Comparison of ENCODE assay signal across 31 cellular contexts in genomic region chr9:135199489-135199888, GRCh38.
"Had no signal": no experiment of that assay in that cellular context is flagged by ENCODE, and none has a peak within 500 bp of the region (broad histone marks: within the 10 kb centered on the region; RNA-seq: fewer than 3 reads in every experiment).

No MANE protein-coding gene starts in this region.

- H3K4me1 ChIP-seq: adrenal gland, body of pancreas, breast epithelium, esophagus squamous epithelium, gastroesophageal sphincter, heart right ventricle had no signal

- H3K36me3 Mint-ChIP-seq: activated naive CD4-positive, alpha-beta T cell treated with anti-CD3 and anti-CD28 coated beads, Interleukin-2, amount 50 U/mL, for 24 hours; activated naive CD8-positive, alpha-beta T cell treated with anti-CD3 and anti-CD28 coated beads for 36 hours had no signal

- H3K4me3 Mint-ChIP-seq: activated CD8-positive, alpha-beta T cell treated with anti-CD3 and anti-CD28 coated beads for 36 hours; activated naive CD4-positive, alpha-beta T cell treated with anti-CD3 and anti-CD28 coated beads for 36 hours; activated naive CD4-positive, alpha-beta T cell treated with anti-CD3 and anti-CD28 coated beads, Interleukin-2, amount 50 U/mL, for 24 hours; activated naive CD8-positive, alpha-beta T cell treated with anti-CD3 and anti-CD28 coated beads for 36 hours; activated naive CD8-positive, alpha-beta T cell treated with anti-CD3 and anti-CD28 coated beads, Interleukin-2, amount 50 U/mL, for 24 hours; activated T-cell treated with anti-CD3 and anti-CD28 coated beads, Interleukin-2, amount 50 U/mL, for 4 hours; activated T-helper 17 cell treated with anti-CD3 and anti-CD28 coated beads, Interleukin-2, amount 50 U/mL, for 72 hours; effector memory CD8-positive, alpha-beta T cell; WTC11 had no signal

- H3K27ac ChIP-seq: adrenal gland, body of pancreas, breast epithelium, cardiac muscle cell, epithelial cell of prostate, esophagus squamous epithelium, gastroesophageal sphincter, heart right ventricle had no signal

- H3K27ac Mint-ChIP-seq: activated CD8-positive, alpha-beta T cell treated with anti-CD3 and anti-CD28 coated beads for 36 hours; activated naive CD4-positive, alpha-beta T cell treated with anti-CD3 and anti-CD28 coated beads for 36 hours; activated naive CD4-positive, alpha-beta T cell treated with anti-CD3 and anti-CD28 coated beads, Interleukin-2, amount 50 U/mL, for 24 hours; activated naive CD8-positive, alpha-beta T cell treated with anti-CD3 and anti-CD28 coated beads for 36 hours; activated naive CD8-positive, alpha-beta T cell treated with anti-CD3 and anti-CD28 coated beads, Interleukin-2, amount 50 U/mL, for 24 hours; activated T-helper 17 cell treated with anti-CD3 and anti-CD28 coated beads, Interleukin-2, amount 50 U/mL, for 72 hours; effector memory CD8-positive, alpha-beta T cell had no signal

- H3K4me1 Mint-ChIP-seq: activated naive CD4-positive, alpha-beta T cell treated with anti-CD3 and anti-CD28 coated beads, Interleukin-2, amount 50 U/mL, for 24 hours; activated naive CD8-positive, alpha-beta T cell treated with anti-CD3 and anti-CD28 coated beads for 36 hours; activated naive CD8-positive, alpha-beta T cell treated with anti-CD3 and anti-CD28 coated beads, Interleukin-2, amount 50 U/mL, for 24 hours; activated T-helper 17 cell treated with anti-CD3 and anti-CD28 coated beads, Interleukin-2, amount 50 U/mL, for 72 hours had no signal

- H3K9me3 ChIP-seq: adrenal gland, body of pancreas, esophagus squamous epithelium, gastroesophageal sphincter, heart right ventricle had no signal

- H3K4me3 ChIP-seq: adrenal gland, body of pancreas, breast epithelium, cardiac muscle cell, esophagus squamous epithelium, gastroesophageal sphincter, heart right ventricle had no signal

- H3K36me3 ChIP-seq: adrenal gland, breast epithelium, cardiac muscle cell, esophagus squamous epithelium, gastroesophageal sphincter, heart right ventricle had no signal

- DNase-seq: activated CD4-positive, alpha-beta T cell treated with anti-CD3 and anti-CD28 coated beads for 48 hours; activated CD4-positive, alpha-beta T cell treated with anti-CD3 and anti-CD28 coated beads, Interleukin-2, amount 50 U/mL, for 1 hour; activated CD4-positive, alpha-beta T cell treated with anti-CD3 and anti-CD28 coated beads, Interleukin-2, amount 50 U/mL, for 48 hours; activated CD8-positive, alpha-beta memory T cell treated with anti-CD3 and anti-CD28 coated beads for 24 hours; activated CD8-positive, alpha-beta T cell treated with anti-CD3 and anti-CD28 coated beads for 36 hours; activated effector memory CD4-positive, alpha-beta T cell treated with Interleukin-2 at 50 U/mL for 16 hours; activated gamma-delta T cell treated with Interleukin-2 at 50 U/mL for 16 hours; activated naive CD4-positive, alpha-beta T cell treated with anti-CD3 and anti-CD28 coated beads for 36 hours; activated naive CD8-positive, alpha-beta T cell treated with anti-CD3 and anti-CD28 coated beads for 36 hours; activated naive CD8-positive, alpha-beta T cell treated with anti-CD3 and anti-CD28 coated beads, Interleukin-2, amount 50 U/mL, for 24 hours; activated T-cell treated with anti-CD3 and anti-CD28 coated beads, Interleukin-2, amount 50 U/mL, for 4 hours; adrenal gland; aorta; body of pancreas; central memory CD4-positive, alpha-beta T cell; cortex of kidney; dermis blood vessel endothelial cell; effector CD4-positive, alpha-beta T cell; effector memory CD8-positive, alpha-beta T cell; esophagus squamous epithelium; foreskin melanocyte; heart right ventricle; hippocampal formation; T-helper 2 cell had no signal

- ATAC-seq: activated CD8-positive, alpha-beta T cell treated with anti-CD3 and anti-CD28 coated beads for 36 hours; activated naive CD8-positive, alpha-beta T cell treated with anti-CD3 and anti-CD28 coated beads, Interleukin-2, amount 50 U/mL, for 24 hours; activated T-cell treated with anti-CD3 and anti-CD28 coated beads, Interleukin-2, amount 50 U/mL, for 4 hours; activated T-helper 17 cell treated with anti-CD3 and anti-CD28 coated beads, Interleukin-2, amount 50 U/mL, for 72 hours; body of pancreas; effector memory CD8-positive, alpha-beta T cell; gastroesophageal sphincter; heart right ventricle had no signal

- H3K27me3 ChIP-seq: body of pancreas had no signal

- H3K9me3 Mint-ChIP-seq: activated CD8-positive, alpha-beta T cell treated with anti-CD3 and anti-CD28 coated beads for 36 hours; activated naive CD4-positive, alpha-beta T cell treated with anti-CD3 and anti-CD28 coated beads for 36 hours; activated naive CD4-positive, alpha-beta T cell treated with anti-CD3 and anti-CD28 coated beads, Interleukin-2, amount 50 U/mL, for 24 hours; activated naive CD8-positive, alpha-beta T cell treated with anti-CD3 and anti-CD28 coated beads for 36 hours; activated naive CD8-positive, alpha-beta T cell treated with anti-CD3 and anti-CD28 coated beads, Interleukin-2, amount 50 U/mL, for 24 hours; activated T-cell treated with anti-CD3 and anti-CD28 coated beads, Interleukin-2, amount 50 U/mL, for 4 hours; activated T-helper 17 cell treated with anti-CD3 and anti-CD28 coated beads, Interleukin-2, amount 50 U/mL, for 72 hours; effector memory CD8-positive, alpha-beta T cell had no signal
